ENCODE assay signal across 9 cellular contexts in genomic region chr6:141677598-141678211, GRCh38.
DNase-seq lines count a peak whose midpoint lies in the region; ATAC-seq, FAIRE-seq and TF ChIP-seq lines count a peak whose summit lies in the region.
"Had no signal": no experiment of that assay in that cellular context is flagged by ENCODE, and none has a peak within 500 bp of the region (broad histone marks: within the 10 kb centered on the region; RNA-seq: fewer than 3 reads in every experiment).

No MANE protein-coding gene starts in this region.

- no peaks in the 10 kb centered on the region for H3K27me3 ChIP-seq in left ventricle myocardium inferior (ENCODE audit: low read depth)
- H3K27me3 ChIP-seq in tibial artery, result no peaks in the 10 kb centered on the region
- no peaks in the 10 kb centered on the region for H3K27me3 ChIP-seq in effector memory CD4-positive, alpha-beta T cell (replicated peaks; ENCODE audit: control insufficient read depth, insufficient read depth, low read length, poor library complexity, severe bottlenecking)

- no peak for TF ChIP-seq POLR2A in lower leg skin (IDR thresholded peaks at IDR 0.05)

- intact Hi-C loops in left ventricle myocardium inferior (cut with micrococcal nuclease), result loop anchor here (10.0 kb wide), 1 partner anchor 437 kb away; no protein-coding TSS in a partner anchor
- intact Hi-C loops in Right ventricle myocardium superior (cut with DNase I), result no loop called here
- intact Hi-C loops in tibial artery (cut with DNase I; ENCODE audit: low total_unique reads), result no loop called here
- intact Hi-C loops in lower leg skin (cut with DNase I; ENCODE audit: low total_unique reads), result no loop called here

- H3K4me3 ChIP-seq in left ventricle myocardium inferior, result no peak overlapping the region
- H3K4me3 ChIP-seq in fibroblast of mammary gland (ENCODE audit: control insufficient read depth, low read depth, low read length), result no peak overlapping the region
- no peak overlapping the region for H3K4me3 ChIP-seq in tibial artery
- no peak overlapping the region for H3K4me3 ChIP-seq in effector memory CD4-positive, alpha-beta T cell (ENCODE audit: insufficient read depth, low read depth, low read length, poor library complexity, severe bottlenecking)
- H3K4me3 ChIP-seq in lower leg skin (ENCODE audit: low read depth, poor library complexity, severe bottlenecking), result no peak overlapping the region

- H3K4me1 ChIP-seq in left ventricle myocardium inferior (peaks cover 4% of the 10 kb centered on the region), tibial artery (no peaks in the 10 kb centered on the region)
- H3K4me1 ChIP-seq in effector memory CD4-positive, alpha-beta T cell (ENCODE audit: control insufficient read depth, insufficient read depth, low read length, poor library complexity, severe bottlenecking), result no peaks in the 10 kb centered on the region

- H3K9me3 ChIP-seq in left ventricle myocardium inferior (replicated peaks) (no peaks in the 10 kb centered on the region), tibial artery (no peaks in the 10 kb centered on the region)
- H3K9me3 ChIP-seq in effector memory CD4-positive, alpha-beta T cell (ENCODE audit: control insufficient read depth, low read length), result no peaks in the 10 kb centered on the region

- 51 to 56% methylated on average over 4 of the region's 4 CpGs for WGBS in lower leg skin, 2 donors

- TF ChIP-seq CTCF in left ventricle myocardium inferior (IDR thresholded peaks at IDR 0.05; ENCODE audit: borderline replicate concordance) (peak; percentile 62), fibroblast of mammary gland (conservative IDR thresholded peaks at IDR 0.05; ENCODE audit: control insufficient read depth, insufficient read depth, low read depth, low read length) (peak; percentile 80), tibial artery (IDR thresholded peaks at IDR 0.05) (peak; percentile 49 to 50), lower leg skin (IDR thresholded peaks at IDR 0.05) (no peak)

- H3K36me3 ChIP-seq in left ventricle myocardium inferior (no peaks in the 10 kb centered on the region), tibial artery (no peaks in the 10 kb centered on the region)
- no peaks in the 10 kb centered on the region for H3K36me3 ChIP-seq in effector memory CD4-positive, alpha-beta T cell (ENCODE audit: control insufficient read depth, insufficient read depth, low read length)

- FAIRE-seq in RCC 7860 (lab: Jason Lieb, UNC), result no peak

- H3K27ac ChIP-seq in left ventricle myocardium inferior (replicated peaks) (no peak overlapping the region), tibial artery (no peak overlapping the region)
- no peak overlapping the region for H3K27ac ChIP-seq in effector memory CD4-positive, alpha-beta T cell (ENCODE audit: insufficient read depth, low read length, poor library complexity, severe bottlenecking)
- H3K27ac ChIP-seq: epithelial cell of prostate had no signal

- ATAC-seq in Right ventricle myocardium superior (ENCODE audit: poor library complexity) (no peak), HG03354 (IDR thresholded peaks at IDR 0.05; ENCODE audit: poor library complexity, severe bottlenecking, unreplicated experiment) (peak; percentile 81)

- DNase-seq in left ventricle myocardium inferior (no peak), Right ventricle myocardium superior (no peak), RCC 7860 (ENCODE audit: low spot score) (peak; percentile 9), fibroblast of mammary gland (ENCODE audit: low read depth) (peak; percentile 51), tibial artery (no peak), lower leg skin (ENCODE audit: low spot score in 2 of 2) (no peak)
- DNase-seq in effector memory CD4-positive, alpha-beta T cell, result no peak

Comparison
In these comparisons a context has a peak if more than half of its experiments do, and no peak if none do; other contexts are left out.
1. DNase-seq: peak in RCC 7860 (single experiment) and fibroblast of mammary gland (single experiment); none in left ventricle myocardium inferior (single experiment), Right ventricle myocardium superior (single experiment), tibial artery (0 of 2), effector memory CD4-positive, alpha-beta T cell (0 of 3) and lower leg skin (0 of 2).
2. CTCF ChIP-seq: peak in left ventricle myocardium inferior (single experiment), fibroblast of mammary gland (single experiment) and tibial artery (2 of 2); none in lower leg skin (0 of 3).